Comparison of ENCODE assay signal across 1 cellular context in genomic region chr12:46983959-46984833, GRCh38.
TF ChIP-seq lines count a peak whose summit lies in the region.

No MANE protein-coding gene starts in this region.

TF ChIP-seq in GM23338, 12 proteins besides CTCF, POLR2A, EP300 and RAD21 (continued from another document):
- TF ChIP-seq REST (IDR thresholded peaks at IDR 0.05; ENCODE audit: unreplicated experiment) (no peak), CREB1 (CRISPR knock-in tag; IDR thresholded peaks at IDR 0.05; ENCODE audit: low read depth) (no peak), ETS1 (IDR thresholded peaks at IDR 0.05) (no peak), ZNF114 (CRISPR knock-in tag; IDR thresholded peaks at IDR 0.05) (no peak), EZH2phosphoT487 (IDR thresholded peaks at IDR 0.05; ENCODE audit: unreplicated experiment) (no peak), NANOG (IDR thresholded peaks at IDR 0.05; ENCODE audit: borderline replicate concordance) (no peak), POLR2AphosphoS5 (IDR thresholded peaks at IDR 0.05; ENCODE audit: low read depth) (no peak)
